In the genomic region with DNA sequence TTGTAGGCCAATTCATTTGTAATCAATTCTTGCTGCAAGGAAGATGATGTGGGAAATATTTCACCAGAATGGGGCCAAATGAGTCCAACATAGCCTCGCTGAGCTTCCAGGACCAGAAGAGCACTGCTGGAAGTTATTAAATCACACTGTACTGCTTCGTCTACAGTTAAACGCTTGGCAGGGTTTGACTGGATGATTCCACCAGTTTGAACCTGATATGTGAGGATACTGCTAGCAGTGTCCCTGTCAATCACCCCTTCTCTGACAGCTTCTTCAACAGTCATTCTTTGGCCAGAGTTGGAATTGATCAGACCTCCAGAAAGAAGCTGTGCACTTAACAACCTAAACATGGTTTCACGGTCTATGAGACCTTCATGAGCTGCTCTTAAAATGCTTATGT, we compare ENCODE assay signal across 19 cellular contexts. TPM values are rescaled to one million over a fixed set of nuclear protein-coding genes. Genes with fewer than 3 reads are reported as not detected.
A peak's percentile ranks its signal among the peaks of the same experiment; 100 is the strongest.
DNase-seq lines count a peak whose midpoint lies in the region; ATAC-seq, FAIRE-seq and TF ChIP-seq lines count a peak whose summit lies in the region.
"Had no signal": no experiment of that assay in that cellular context is flagged by ENCODE, and none has a peak within 500 bp of the region (broad histone marks: within the 10 kb centered on the region; RNA-seq: fewer than 3 reads in every experiment).

No MANE protein-coding gene starts in this region.

- SMC1A ChIA-PET in GM12878 (lab: Charles Lee; ENCODE audit: uncharacterized antibody, unreplicated experiment): interaction anchor here (1.1 to 4.1 kb wide), 4 partner anchors 8 to 18 kb away, joined by 3 to 21 read pairs (median 6); no protein-coding TSS in a partner anchor

- H3K9me2 ChIP-seq in Karpas-422 (replicated peaks; ENCODE audit: insufficient read depth, low read length): no peaks in the 10 kb centered on the region

- H3K36me3 ChIP-seq in GM12878 (ENCODE audit: control insufficient read depth in 2 of 2, insufficient read depth in 2 of 2, low read length in 1 of 2): peaks cover 0 to 18% of the 10 kb centered on the region in 2 experiments; a peak in 2 of 4 replicates
- peaks cover 5 to 96% of the 10 kb centered on the region in 2 donors for H3K36me3 ChIP-seq in psoas muscle (ENCODE audit: insufficient read depth in 1 of 2, low read depth in 1 of 2)
- no peaks in the 10 kb centered on the region for H3K36me3 ChIP-seq in Karpas-422 (ENCODE audit: insufficient read depth, low read length)

- CTCF ChIA-PET in GM12878 (lab: Yijun Ruan, JAX): interaction anchor here (0.8 to 2.0 kb wide), 7 partner anchors 9 to 201 kb away, joined by 3 to 14 read pairs (median 3); no protein-coding TSS in a partner anchor

- TF ChIP-seq CTCF in GM12878 (IDR thresholded peaks at IDR 0.05 in 2 of 3, conservative IDR thresholded peaks at IDR 0.05 in 1 of 3; ENCODE audit: control insufficient read depth in 2 of 3, extremely low read depth in 1 of 3, insufficient read depth in 1 of 3, low read depth in 3 of 3, low read length in 3 of 3) (no peak), psoas muscle (IDR thresholded peaks at IDR 0.05) (no peak)

- H3K9me3 ChIP-seq in GM12878 (replicated peaks; ENCODE audit: control insufficient read depth, insufficient read depth, low read length): no peaks in the 10 kb centered on the region
- no peaks in the 10 kb centered on the region for H3K9me3 ChIP-seq in psoas muscle
- H3K9me3 ChIP-seq in Karpas-422 (ENCODE audit: low read length): no peaks in the 10 kb centered on the region
- H3K9me3 ChIP-seq: A549; BLaER1 treated with 17β-estradiol and CSF1 and Interleukin-3, amounts not matched to agents 10 nM and 100 nM; Caco-2 had no signal

- no peak for TF ChIP-seq EP300 in GM12878 (IDR thresholded peaks at IDR 0.05; ENCODE audit: borderline replicate concordance in 1 of 2, control insufficient read depth in 1 of 2, low read depth in 2 of 2, low read length in 2 of 2)

- FAIRE-seq in GM12891 (lab: Jason Lieb, UNC) (peak; percentile 28), GM12878 (lab: Jason Lieb, UNC) (no peak)
- FAIRE-seq: A549, D721Med, G401.6, GM19239 had no signal

- no peak for ATAC-seq in GM12878
- peak in 3 of 4 donors; percentile 41 to 60 (median 53) for ATAC-seq in psoas muscle
- ATAC-seq in HG02588 (IDR thresholded peaks at IDR 0.05; ENCODE audit: unreplicated experiment): no peak
- ATAC-seq: A549; CD8-positive, alpha-beta T cell had no signal

- H4K20me1 ChIP-seq in GM12878 (ENCODE audit: control insufficient read depth, insufficient read depth): no peaks in the 10 kb centered on the region
- no peaks in the 10 kb centered on the region for H4K20me1 ChIP-seq in Karpas-422 (ENCODE audit: insufficient read depth, low read depth, low read length)
- H4K20me1 ChIP-seq: BLaER1 treated with 17β-estradiol and CSF1 and Interleukin-3, amounts not matched to agents 10 nM and 100 nM had no signal

- H3K27ac ChIP-seq in GM12878 (ENCODE audit: control insufficient read depth, insufficient read depth): no peak overlapping the region
- H3K27ac ChIP-seq in psoas muscle: no peak overlapping the region
- no peak overlapping the region for H3K27ac ChIP-seq in Karpas-422 (ENCODE audit: low read length)
- H3K27ac ChIP-seq: 22Rv1; A549; BLaER1 treated with 17β-estradiol and CSF1 and Interleukin-3, amounts not matched to agents 10 nM and 100 nM; C4-2B had no signal

- H3K4me3 ChIP-seq in GM12878 (no peak overlapping the region), psoas muscle (no peak overlapping the region), Karpas-422 (ENCODE audit: low read length) (no peak overlapping the region)
- H3K4me3 ChIP-seq: A549; BLaER1 treated with 17β-estradiol and CSF1 and Interleukin-3, amounts not matched to agents 10 nM and 100 nM had no signal

- in situ Hi-C loops in GM12878 (cut with MboI): no loop called here

- POLR2A ChIA-PET in GM12878 (lab: Charles Lee): no interaction called here

- H2AFZ ChIP-seq in GM12878 (ENCODE audit: control insufficient read depth, low read depth, low read length) (no peak overlapping the region), Karpas-422 (ENCODE audit: low read length) (no peak overlapping the region)

- intact Hi-C loops in GM12878 (cut with micrococcal nuclease; ENCODE audit: unreplicated experiment): no loop called here
- intact Hi-C loops in psoas muscle (cut with DNase I): loop anchor here in 1 of 2 donors (5.0 kb wide), 1 partner anchor 121 kb away; no protein-coding TSS in a partner anchor

- H3K4me2 ChIP-seq in GM12878 (ENCODE audit: control insufficient read depth, insufficient read depth) (no peak overlapping the region), Karpas-422 (ENCODE audit: low read depth, low read length, poor library complexity, severe bottlenecking) (no peak overlapping the region)
- H3K4me2 ChIP-seq: A549; BLaER1 treated with 17β-estradiol and CSF1 and Interleukin-3, amounts not matched to agents 10 nM and 100 nM had no signal

- H3K4me1 ChIP-seq in GM12878 (ENCODE audit: control insufficient read depth, insufficient read depth, low read length) (no peaks in the 10 kb centered on the region), psoas muscle (no peaks in the 10 kb centered on the region), Karpas-422 (ENCODE audit: low read length) (no peaks in the 10 kb centered on the region)
- H3K4me1 ChIP-seq: A549; BLaER1 treated with 17β-estradiol and CSF1 and Interleukin-3, amounts not matched to agents 10 nM and 100 nM; Caco-2 had no signal

- TF ChIP-seq RAD21 in GM12878 (IDR thresholded peaks at IDR 0.05; ENCODE audit: insufficient read depth, low read depth, low read length): no peak

- RAD21 ChIA-PET in GM12878 (lab: Charles Lee; ENCODE audit: unreplicated experiment): interaction anchor here (1.7 kb wide), 1 partner anchor 13 kb away, joined by 4 read pairs; no protein-coding TSS in a partner anchor

- TF ChIP-seq POLR2A in GM12891 (IDR thresholded peaks at IDR 0.05; ENCODE audit: low read depth, low read length): no peak
- no peak for TF ChIP-seq POLR2A in GM12878 (IDR thresholded peaks at IDR 0.05; ENCODE audit: low read depth, low read length)

- 62% methylated on average over 4 of the region's 4 CpGs for WGBS in GM12878 (ENCODE audit: insufficient coverage, insufficient replicate concordance, low lambda C conversion rate, missing lambda C conversion rate)
- WGBS in psoas muscle, 3 donors: 30 to 75% (median 47%) methylated on average over 4 of the region's 4 CpGs

- H3K79me2 ChIP-seq in GM12878 (ENCODE audit: control insufficient read depth, insufficient read depth, low read length) (no peaks in the 10 kb centered on the region; the same call in 1 of the 2 replicates), Karpas-422 (ENCODE audit: low read length) (no peaks in the 10 kb centered on the region)

- DNase-seq in GM12891 (ENCODE audit: insufficient read length, low spot score) (no peak), GM12878 (ENCODE audit: low read depth, low spot score) (no peak), psoas muscle (no peak), Karpas-422 (no peak)
- DNase-seq: AML-193; Caco-2; Calu3; CD4-positive, alpha-beta T cell; CD8-positive, alpha-beta T cell; DMS79 treated with DMSO at 0.1 percent for 48 hours; GF-D8 had no signal

- no TSS peak for BruUV-seq in GM12878 (replicated peaks; lab: Mats Ljungman, UMichigan)

- H3K27me3 ChIP-seq in GM12878 (replicated peaks in 1 of 2; ENCODE audit: control insufficient read depth in 2 of 2, insufficient read depth in 2 of 2, low read length in 1 of 2) (no peaks in the 10 kb centered on the region), psoas muscle (ENCODE audit: insufficient read depth in 3 of 3, low read length in 2 of 3) (no peaks in the 10 kb centered on the region), Karpas-422 (ENCODE audit: low read length) (no peaks in the 10 kb centered on the region)
- H3K27me3 ChIP-seq: BLaER1 treated with 17β-estradiol and CSF1 and Interleukin-3, amounts not matched to agents 10 nM and 100 nM had no signal

- H3K9ac ChIP-seq in GM12878 (ENCODE audit: control insufficient read depth, insufficient read depth, low read length) (no peak overlapping the region), Karpas-422 (ENCODE audit: low read length) (no peak overlapping the region)
- H3K9ac ChIP-seq: BLaER1 treated with 17β-estradiol and CSF1 and Interleukin-3, amounts not matched to agents 10 nM and 100 nM had no signal

TF ChIP-seq in GM12891, 5 proteins besides CTCF, POLR2A, EP300 and RAD21 (continues in another document):
- TF ChIP-seq POLR2AphosphoS5 (IDR thresholded peaks at IDR 0.05; ENCODE audit: low read depth, low read length) (no peak), SPI1 (IDR thresholded peaks at IDR 0.05; ENCODE audit: low read depth, low read length) (no peak), POU2F2 (IDR thresholded peaks at IDR 0.05; ENCODE audit: low read depth, low read length) (no peak), TAF1 (IDR thresholded peaks at IDR 0.05; ENCODE audit: low read depth, low read length) (no peak)

TF ChIP-seq in GM12878, 131 proteins besides CTCF, POLR2A, EP300 and RAD21:
- TF ChIP-seq POLR2AphosphoS5 (IDR thresholded peaks at IDR 0.05; ENCODE audit: low read length) (peak; percentile 54; the same call in 1 of the 2 replicates), YBX1 (IDR thresholded peaks at IDR 0.05) (no peak), NFYA (IDR thresholded peaks at IDR 0.05; ENCODE audit: borderline replicate concordance, low read depth, low read length) (no peak), FOS (IDR thresholded peaks at IDR 0.05; ENCODE audit: borderline replicate concordance, extremely low read depth, insufficient read length) (no peak), MTA2 (IDR thresholded peaks at IDR 0.05; ENCODE audit: low read depth) (no peak)

RNA-seq across cellular contexts. Expression of a gene that starts 34.4 kb away (rescaled TPM):
- 30.5 TPM for polyA plus RNA-seq in GM12891 (2012; ENCODE audit: low read depth, missing spikeins)
- total RNA-seq in GM12878 (2013; cell fraction: nucleolus; rRNA removed): 958 and 966 TPM in 2 replicates
- total RNA-seq in GM12878 (2014; rRNA removed): 139 and 159 TPM in 2 replicates
- total RNA-seq in GM12878 (2014; rRNA removed; fragmentation: Illumina TruSeq; extraction: Trizol): 156 and 165 TPM in 2 replicates
- total RNA-seq in GM12878 (2021): 139 and 142 TPM in 2 replicates
- polyA plus RNA-seq in GM12878 (2011; ENCODE audit: low read depth): 64.6 TPM
- polyA plus RNA-seq in GM12878 (2011; rRNA removed): 68.7 and 73.0 TPM in 2 replicates
- 40.1 and 50.2 TPM in 2 replicates for polyA plus RNA-seq in GM12878 (2011; cell fraction: cytosol; rRNA removed)
- polyA plus RNA-seq in GM12878 (2011; cell fraction: nucleus; rRNA removed): 186 and 281 TPM in 2 replicates
- polyA plus RNA-seq in GM12878 (2012): 85.3 and 96.4 TPM in 2 replicates
- polyA plus RNA-seq in GM12878 (2014; fragmentation: Illumina TruSeq; extraction: Trizol): 106 and 110 TPM in 2 replicates
- polyA plus RNA-seq in GM12878 (2014; fragmentation: Nextera tagmentation; extraction: Ambion mirVana): 10 to 100 TPM; 32.1 to 35.6 TPM
- 81.3 and 89.0 TPM in 2 replicates for polyA plus RNA-seq in GM12878 (2014; rRNA removed)
- polyA plus RNA-seq in GM12878 (2016; fragmentation: Nextera tagmentation; extraction: Ambion mirVana): 10 to 100 TPM; 47.1 to 64.2 TPM
- polyA minus RNA-seq in GM12878 (2011; rRNA and poly(A)+ RNA removed): 245 and 297 TPM in 2 replicates
- 58.9 and 59.6 TPM in 2 replicates for polyA minus RNA-seq in GM12878 (2011; cell fraction: cytosol; rRNA and poly(A)+ RNA removed)
- polyA minus RNA-seq in GM12878 (2011; cell fraction: nucleus; rRNA and poly(A)+ RNA removed): 534 and 723 TPM in 2 replicates
- total RNA-seq in psoas muscle: 100 to 1,000 TPM; 109 to 341 (median 305) TPM
- polyA plus RNA-seq in psoas muscle: 10 to 100 TPM; 58.3 to 66.9 (median 63.5) TPM
- 122 and 241 TPM in 2 replicates for total RNA-seq in Karpas-422 (2014; rRNA removed; shearing (Covaris generic); ENCODE audit: low replicate concordance)

Comparison
In these comparisons a context has a peak if more than half of its experiments do, and no peak if none do; other contexts are left out.
1. ATAC-seq: peak in psoas muscle (3 of 4); none in GM12878 (single experiment) and HG02588 (single experiment).